ENCODE assay signal across 22 cellular contexts in genomic region chr9:114399381-114399780, GRCh38.
"Had no signal": no experiment of that assay in that cellular context is flagged by ENCODE, and none has a peak within 500 bp of the region (broad histone marks: within the 10 kb centered on the region; RNA-seq: fewer than 3 reads in every experiment).

No MANE protein-coding gene starts in this region.

- H3K27me3 Mint-ChIP-seq: activated CD4-positive, alpha-beta T cell treated with anti-CD3 and anti-CD28 coated beads, Interleukin-2, amount 10 ng/mL, durations not matched to agents 7 days and 5 days; activated T-cell treated with anti-CD3 and anti-CD28 coated beads, Interleukin-2, amount 50 U/mL, for 24 hours; dendritic cell treated with granulocyte-macrophage colony-stimulating factor and Interleukin-4, amounts not matched to agents 40 ng/mL and 50 ng/mL, for 4 days had no signal

- H3K36me3 ChIP-seq: lower lobe of right lung, thyroid gland, uterus had no signal

- H3K27ac Mint-ChIP-seq: activated CD4-positive, alpha-beta T cell treated with anti-CD3 and anti-CD28 coated beads, Interleukin-2, amount 10 ng/mL, durations not matched to agents 7 days and 5 days; activated CD8-positive, alpha-beta T cell treated with anti-CD3 and anti-CD28 coated beads, Interleukin-2, amount 10 ng/mL, durations not matched to agents 7 days and 5 days; activated T-cell treated with anti-CD3 and anti-CD28 coated beads, Interleukin-2, amount 50 U/mL, for 24 hours; progenitor cell of endocrine pancreas had no signal

- H3K9me3 ChIP-seq: lower lobe of right lung, thyroid gland, uterus had no signal

- H3K27ac ChIP-seq: foreskin keratinocyte, lower lobe of right lung, thyroid gland had no signal

- H3K4me3 Mint-ChIP-seq: activated CD8-positive, alpha-beta T cell treated with anti-CD3 and anti-CD28 coated beads, Interleukin-2, amount 10 ng/mL, durations not matched to agents 7 days and 5 days had no signal

- DNase-seq: activated CD4-positive, alpha-beta T cell treated with anti-CD3 and anti-CD28 coated beads, Interleukin-2, amount 10 ng/mL, durations not matched to agents 7 days and 5 days; activated CD8-positive, alpha-beta T cell treated with anti-CD3 and anti-CD28 coated beads, Interleukin-2, amount 10 ng/mL, durations not matched to agents 7 days and 5 days; activated effector memory CD4-positive, alpha-beta T cell treated with Interleukin-2 at 50 U/mL for 16 hours; activated naive CD4-positive, alpha-beta T cell treated with anti-CD3 and anti-CD28 coated beads, Interleukin-2, amount 50 U/mL, for 16 hours; activated T-cell treated with anti-CD3 and anti-CD28 coated beads, Interleukin-2, amount 50 U/mL, for 24 hours; aorta; effector CD8-positive, alpha-beta T cell; hypothalamus; islet precursor cell; lower lobe of right lung; stimulated activated CD4-positive, alpha-beta T cell treated with anti-CD3 and anti-CD28 coated beads, Interleukin-12 subunit alpha, Interleukin-12 subunit beta, amount 100 ng/mL, for 4 hours; stimulated activated CD4-positive, alpha-beta T cell treated with anti-CD3 and anti-CD28 coated beads, Interleukin-1b, Interleukin-23, amount 100 ng/mL, for 48 hours; stimulated activated CD8-positive, alpha-beta memory T cell treated with anti-CD3 and anti-CD28 coated beads, Interleukin-4, amount 100 ng/mL, for 48 hours; stimulated activated naive CD4-positive, alpha-beta T cell treated with Interleukin-2 at 50 U/mL for 16 hours; T-helper 1 cell; T-helper 9 cell; thyroid gland had no signal

- H3K27me3 ChIP-seq: foreskin keratinocyte, thyroid gland, uterus had no signal

- H3K9me3 Mint-ChIP-seq: activated CD4-positive, alpha-beta T cell treated with anti-CD3 and anti-CD28 coated beads, Interleukin-2, amount 10 ng/mL, durations not matched to agents 7 days and 5 days; activated T-cell treated with anti-CD3 and anti-CD28 coated beads, Interleukin-2, amount 50 U/mL, for 24 hours; dendritic cell treated with granulocyte-macrophage colony-stimulating factor and Interleukin-4, amounts not matched to agents 40 ng/mL and 50 ng/mL, for 4 days; neural crest cell had no signal

- H3K4me3 ChIP-seq: thyroid gland had no signal
